In the genomic region with DNA sequence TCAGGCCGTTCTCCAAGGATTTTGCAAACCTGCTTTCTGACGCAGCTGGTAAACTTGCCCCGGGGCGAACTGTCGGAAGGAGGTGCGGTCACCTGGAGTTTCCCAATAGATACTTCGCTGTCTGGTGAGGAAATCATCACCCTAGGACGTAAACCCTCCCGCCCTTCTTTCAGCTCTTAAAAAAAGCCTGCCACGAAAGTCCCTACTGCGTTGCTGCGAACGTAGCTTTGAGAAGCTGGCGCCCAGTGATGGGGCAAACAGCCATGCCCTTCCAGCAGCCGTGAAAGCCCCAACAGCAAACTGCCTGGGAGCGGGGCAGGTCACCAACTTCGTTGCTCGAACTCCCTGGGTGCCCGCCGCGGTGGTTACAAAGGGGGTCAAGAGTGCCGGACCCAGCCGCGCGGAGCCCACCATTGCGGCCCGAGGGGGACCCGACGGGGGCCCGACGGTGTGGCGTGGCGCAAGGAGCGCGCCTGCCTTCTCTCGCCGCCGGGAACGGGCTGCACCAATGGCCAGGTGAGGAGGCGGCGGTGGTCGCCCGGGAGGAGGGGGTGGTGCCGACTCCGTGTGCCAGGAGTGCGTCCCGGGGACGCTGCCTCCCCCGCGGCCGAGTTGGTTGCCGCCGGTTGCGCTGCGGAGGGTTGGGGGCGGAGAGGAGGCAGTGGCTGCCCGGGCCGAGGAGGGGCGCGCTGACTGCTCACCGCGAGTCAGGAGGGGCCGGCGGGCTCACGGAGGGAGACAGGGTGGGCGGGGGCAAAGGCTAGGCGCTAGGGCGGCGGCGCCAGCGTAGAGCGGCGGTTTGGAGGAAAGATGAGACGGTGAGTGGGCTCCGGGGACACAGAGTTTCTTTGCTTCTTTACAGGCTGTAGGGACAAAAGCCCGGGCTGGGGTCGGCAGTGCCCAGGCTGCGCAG, we compare ENCODE assay signal across 8 cellular contexts. TPM values are rescaled to one million over a fixed set of nuclear protein-coding genes. Genes with fewer than 3 reads are reported as not detected.
DNase-seq lines count a peak whose midpoint lies in the region; ATAC-seq and TF ChIP-seq lines count a peak whose summit lies in the region.

A gene (plus strand): TSS at position 205 of the 913 bp plus-strand sequence. CDS start 24,813 bp downstream, outside the sequence.

- CTCF ChIA-PET in activated CD4-positive, alpha-beta T cell treated with anti-CD3 and anti-CD28 coated beads for 36 hours (lab: Charles Lee): interaction anchor here (0.5 to 1.7 kb wide), 20 partner anchors 8 to 1891 kb away, joined by 3 to 10 read pairs (median 4); no protein-coding TSS in a partner anchor

- peak within 1 kb of the TSS; percentile 82 for H3K4me3 Mint-ChIP-seq in activated CD4-positive, alpha-beta T cell treated with anti-CD3 and anti-CD28 coated beads for 36 hours

- intact Hi-C loops in activated CD4-positive, alpha-beta T cell treated with anti-CD3 and anti-CD28 coated beads for 36 hours (cut with DNase I, micrococcal nuclease): loop anchor here (1.0 to 5.0 kb wide), 2 partner anchors 142 kb away; no protein-coding TSS in a partner anchor

- H3K9me3 Mint-ChIP-seq in activated CD4-positive, alpha-beta T cell treated with anti-CD3 and anti-CD28 coated beads for 36 hours (ENCODE audit: low read depth): no peaks in the 10 kb centered on the region

- H3K4me3 ChIP-seq in AG09309 (ENCODE audit: control insufficient read depth, low read depth, low read length) (peak within 1 kb of the TSS; percentile 87), choroid plexus epithelial cell (ENCODE audit: low read depth, low read length) (peak within 1 kb of the TSS; percentile 85)

- H3K4me1 Mint-ChIP-seq in activated CD4-positive, alpha-beta T cell treated with anti-CD3 and anti-CD28 coated beads for 36 hours: peaks cover 11% of the 10 kb centered on the region

- TF ChIP-seq CTCF in AG09309 (IDR thresholded peaks at IDR 0.05; ENCODE audit: control insufficient read depth, insufficient read depth, low read depth, low read length, missing control alignments) (no peak), choroid plexus epithelial cell (conservative IDR thresholded peaks at IDR 0.05; ENCODE audit: low read depth, low read length) (peak; percentile 15)

- H3K27me3 Mint-ChIP-seq in activated CD4-positive, alpha-beta T cell treated with anti-CD3 and anti-CD28 coated beads for 36 hours: peaks cover 37% of the 10 kb centered on the region

- peak; percentile 69 for DNase-seq in AG09309 (ENCODE audit: low read depth)
- DNase-seq in NCI-H146 (lab: John Stamatoyannopoulos, UW): peak; percentile 92
- DNase-seq in activated CD4-positive, alpha-beta T cell treated with anti-CD3 and anti-CD28 coated beads for 36 hours: peak; percentile 71
- DNase-seq in choroid plexus epithelial cell (ENCODE audit: low read depth): peak; percentile 80
- peak; percentile 97 for DNase-seq in left kidney (ENCODE audit: low read depth, low spot score)
- peak; percentile 47 for DNase-seq in stimulated activated CD4-positive, alpha-beta T cell treated with anti-CD3 and anti-CD28 coated beads, Interleukin-4, amount 100 ng/mL, for 24 hours
- no peak for DNase-seq in midbrain (lab: John Stamatoyannopoulos, UW)

- ATAC-seq in GM19463 (IDR thresholded peaks at IDR 0.05; ENCODE audit: unreplicated experiment): peak; percentile 43
- ATAC-seq in activated CD4-positive, alpha-beta T cell treated with anti-CD3 and anti-CD28 coated beads for 36 hours: peak; percentile 74

- H3K27ac Mint-ChIP-seq in activated CD4-positive, alpha-beta T cell treated with anti-CD3 and anti-CD28 coated beads for 36 hours: peak within 1 kb of the TSS; percentile 29

- H3K36me3 Mint-ChIP-seq in activated CD4-positive, alpha-beta T cell treated with anti-CD3 and anti-CD28 coated beads for 36 hours (ENCODE audit: low read depth): no peaks in the 10 kb centered on the region

- POLR2A ChIA-PET in activated CD4-positive, alpha-beta T cell treated with anti-CD3 and anti-CD28 coated beads for 36 hours (lab: Charles Lee): interaction anchor here (1.5 kb wide), 1 partner anchor 98 kb away, joined by 3 read pairs; no protein-coding TSS in a partner anchor

RNA-seq across cellular contexts. Expression of the gene that starts here (rescaled TPM):
- under 1 TPM; 0.75 to 0.81 TPM for total RNA-seq in activated CD4-positive, alpha-beta T cell treated with anti-CD3 and anti-CD28 coated beads for 36 hours

Comparison
In these comparisons a context has a peak if more than half of its experiments do, and no peak if none do; other contexts are left out.
1. Peak in DNase-seq and ATAC-seq in activated CD4-positive, alpha-beta T cell treated with anti-CD3 and anti-CD28 coated beads for 36 hours; RNA of the gene not detected or under 1 TPM.